ENCODE assay signal across 23 cellular contexts in the genomic region with DNA sequence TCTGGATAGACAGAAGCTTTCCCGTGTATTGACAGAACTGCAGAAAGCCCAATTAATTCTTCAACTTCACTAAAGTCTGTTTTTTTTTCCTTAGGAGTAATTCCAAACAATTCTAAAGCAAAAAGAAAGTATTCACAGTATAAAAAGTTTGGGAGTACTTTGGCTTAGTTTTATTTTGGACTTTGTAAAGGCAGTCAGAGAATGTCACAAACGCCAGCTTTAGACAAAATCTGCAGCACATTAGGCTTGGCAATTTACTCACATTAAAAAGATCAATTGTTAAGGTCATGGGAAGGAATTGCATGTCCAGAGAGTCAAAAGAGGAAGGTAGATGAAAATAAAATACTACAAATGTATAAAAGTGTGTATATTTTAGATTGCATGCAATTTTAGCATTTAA.
"Had no signal": no experiment of that assay in that cellular context is flagged by ENCODE, and none has a peak within 500 bp of the region (broad histone marks: within the 10 kb centered on the region; RNA-seq: fewer than 3 reads in every experiment).

No MANE protein-coding gene starts in this region.

- H3K9me3 Mint-ChIP-seq: IgD-negative memory B cell had no signal

- H3K9me3 ChIP-seq: SJSA1 had no signal

- H3K4me2 ChIP-seq: KMS-11 had no signal

- H3K27ac Mint-ChIP-seq: IgD-negative memory B cell had no signal

- ATAC-seq: K562 had no signal

- H3K27me3 Mint-ChIP-seq: IgD-negative memory B cell had no signal

- H3K27ac ChIP-seq: KMS-11, SJSA1, SK-N-MC had no signal

- H3K27me3 ChIP-seq: SJSA1 had no signal

- H3K36me3 Mint-ChIP-seq: IgD-negative memory B cell had no signal

- H3K4me3 ChIP-seq: K562, SJSA1, SK-N-MC had no signal

- H3K36me3 ChIP-seq: SJSA1 had no signal

- FAIRE-seq: K562, RCC 7860 had no signal

- H3K4me1 Mint-ChIP-seq: IgD-negative memory B cell had no signal

- H3K4me3 Mint-ChIP-seq: IgD-negative memory B cell had no signal

- DNase-seq: Kasumi-1, MM.1S, NCI-H1092 treated with DMSO at 0.1 percent for 48 hours, NCI-H1436, NCI-H187, NCI-H2029, NCI-H2081 treated with DMSO at 0.1 percent for 48 hours, NCI-H2171, NCI-H226, NCI-H446, NCI-H510A, NCI-H524 treated with DMSO at 0.1 percent for 48 hours, NCI-H69, NCI-H774, Right ventricle myocardium superior, RPMI8226, SIG-M5 had no signal

- H3K9ac ChIP-seq: KMS-11 had no signal

- H3K4me1 ChIP-seq: SJSA1 had no signal
